In the genomic region with DNA sequence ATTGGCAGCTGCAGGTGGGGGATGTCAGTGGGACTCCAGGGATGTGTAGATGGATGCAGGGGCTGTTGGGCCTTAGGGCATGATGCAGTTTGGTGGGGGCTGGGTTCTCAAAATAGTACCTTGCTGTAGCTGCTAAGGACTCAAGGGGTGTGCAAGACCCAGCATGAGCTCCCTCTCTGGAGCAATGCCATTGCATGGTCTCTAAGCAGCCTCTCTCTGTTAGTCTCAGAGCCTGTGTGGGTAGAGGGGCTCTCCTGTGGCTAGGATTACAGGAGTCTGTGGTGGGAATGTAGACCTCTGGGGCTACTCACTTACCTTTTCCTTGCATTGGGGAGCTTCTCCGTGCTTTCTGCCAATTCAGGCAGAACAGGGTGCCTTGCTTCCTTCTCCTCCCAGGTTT, we compare ENCODE assay signal across 10 cellular contexts.
"Had no signal": no experiment of that assay in that cellular context is flagged by ENCODE, and none has a peak within 500 bp of the region (broad histone marks: within the 10 kb centered on the region; RNA-seq: fewer than 3 reads in every experiment).

No MANE protein-coding gene starts in this region.

- H3K27ac ChIP-seq: GM23248 had no signal

- H3K27ac Mint-ChIP-seq: GM23338, H9, HFFc6 had no signal

- H3K9me3 ChIP-seq: HAP-1 had no signal

- H3K4me3 Mint-ChIP-seq: GM23338, H9, HFFc6 had no signal

- ATAC-seq: GM23338, HCT116 had no signal

- H3K4me2 ChIP-seq: GM23338 had no signal

- FAIRE-seq: H54 had no signal

- H2AFZ ChIP-seq: GM23248, GM23338 had no signal

- H3K9ac ChIP-seq: GM23248 had no signal

- DNase-seq: GM23248, GOT3, H7, H9, HCEC 1CT, HFFc6 had no signal

- H3K4me3 ChIP-seq: GM23248, GM23338, HAP-1 had no signal

- H3K4me1 ChIP-seq: HAP-1 had no signal

- H3K36me3 ChIP-seq: HAP-1 had no signal
